Comparison of ENCODE assay signal across 14 cellular contexts in the genomic region with DNA sequence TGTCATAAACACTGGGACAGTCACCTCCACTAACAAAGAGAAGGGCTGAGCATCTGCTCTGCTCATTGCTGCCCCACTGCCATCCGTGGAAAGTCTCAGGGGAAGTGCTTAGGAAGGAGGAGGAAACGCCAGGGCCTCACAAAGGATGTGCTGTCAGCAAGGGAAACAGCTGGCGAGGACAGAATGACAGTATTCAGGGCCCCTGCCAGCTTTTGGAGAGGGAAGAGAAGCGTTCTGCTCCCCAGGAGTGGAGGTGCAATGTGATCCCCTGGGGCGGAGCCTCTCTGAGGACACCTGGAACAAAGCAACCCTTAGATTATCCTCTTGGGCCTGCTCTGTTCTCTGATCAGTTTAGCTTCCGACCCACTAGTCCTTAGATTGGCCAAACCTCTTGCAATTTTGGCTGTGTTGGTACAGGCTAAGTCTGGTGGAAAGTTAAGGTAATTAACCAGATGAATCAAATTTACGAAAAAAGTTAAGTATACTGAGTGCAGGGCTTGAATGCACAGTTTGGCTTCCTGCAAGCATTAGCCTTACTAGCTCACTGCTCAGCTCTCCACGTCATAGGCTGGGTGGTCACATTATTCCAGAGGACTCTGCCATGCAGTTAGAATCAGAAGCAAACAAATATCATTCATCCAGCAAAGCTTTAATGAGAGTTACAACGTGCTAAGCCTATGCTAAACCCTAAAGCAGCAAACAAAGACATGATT.
DNase-seq lines count a peak whose midpoint lies in the region; ATAC-seq and TF ChIP-seq lines count a peak whose summit lies in the region.
"Had no signal": no experiment of that assay in that cellular context is flagged by ENCODE, and none has a peak within 500 bp of the region (broad histone marks: within the 10 kb centered on the region; RNA-seq: fewer than 3 reads in every experiment).

No MANE protein-coding gene starts in this region.

- TF ChIP-seq CTCF in psoas muscle (IDR thresholded peaks at IDR 0.05) (no peak), hepatocyte (IDR thresholded peaks at IDR 0.05; ENCODE audit: poor library complexity) (no peak)

- H3K27me3 ChIP-seq in psoas muscle (ENCODE audit: insufficient read depth in 3 of 3, low read length in 2 of 3) (no peaks in the 10 kb centered on the region), hepatocyte (no peaks in the 10 kb centered on the region)

- H3K4me1 ChIP-seq in psoas muscle (peaks cover 16% of the 10 kb centered on the region), hepatocyte (ENCODE audit: insufficient read depth) (no peaks in the 10 kb centered on the region)

- H3K9me3 ChIP-seq in psoas muscle (no peaks in the 10 kb centered on the region), hepatocyte (ENCODE audit: low read depth) (no peaks in the 10 kb centered on the region)

- no peaks in the 10 kb centered on the region for H3K79me2 ChIP-seq in hepatocyte

- H3K4me2 ChIP-seq in hepatocyte: no peak overlapping the region

- WGBS in psoas muscle, 3 donors: 12 to 17% (median 14%) methylated on average over 9 of the region's 9 CpGs
- 57% methylated on average over 9 of the region's 9 CpGs for WGBS in hepatocyte (ENCODE audit: low lambda C conversion rate, missing lambda C conversion rate)

- H3K27ac ChIP-seq in psoas muscle: peak overlapping the region; percentile 70
- no peak overlapping the region for H3K27ac ChIP-seq in hepatocyte
- H3K27ac ChIP-seq: GM23248 had no signal

- intact Hi-C loops in psoas muscle (cut with DNase I): no loop called here

- no peak overlapping the region for H2AFZ ChIP-seq in hepatocyte
- H2AFZ ChIP-seq: GM23248 had no signal

- no peaks in the 10 kb centered on the region for H4K20me1 ChIP-seq in hepatocyte (ENCODE audit: insufficient read depth, poor library complexity, severe bottlenecking)

- H3K9me2 ChIP-seq in hepatocyte (replicated peaks; ENCODE audit: insufficient read depth): no peaks in the 10 kb centered on the region

- H3K36me3 ChIP-seq in psoas muscle (ENCODE audit: insufficient read depth in 1 of 2, low read depth in 1 of 2) (no peaks in the 10 kb centered on the region), hepatocyte (replicated peaks; ENCODE audit: insufficient read depth, low read depth) (no peaks in the 10 kb centered on the region)

- H3K4me3 ChIP-seq in psoas muscle (no peak overlapping the region), hepatocyte (no peak overlapping the region)
- H3K4me3 ChIP-seq: GM23248 had no signal

- DNase-seq in NCI-H1105 treated with DMSO at 0.1 percent for 48 hours (lab: John Stamatoyannopoulos, UW) (peak; percentile 93), NCI-H524 (lab: John Stamatoyannopoulos, UW) (peak; percentile 97 to 98), globus pallidus (ENCODE audit: low spot score) (peak; percentile 40), psoas muscle (peak; percentile 61 to 66), EL (no peak), hepatocyte (ENCODE audit: low spot score) (no peak)
- DNase-seq: activated naive CD4-positive, alpha-beta T cell treated with anti-CD3 and anti-CD28 coated beads, Interleukin-2, amount 10 ng/mL, durations not matched to agents 7 days and 5 days; CD4-positive, alpha-beta memory T cell; GM23248; NCI-H526 treated with DMSO at 0.1 percent for 48 hours; stimulated activated naive CD8-positive, alpha-beta T cell treated with anti-CD3 and anti-CD28 coated beads, Interleukin-15, Interleukin-2, amounts not matched to agents 100 U/mL and 50 U/mL, for 24 hours; T-cell had no signal

- ATAC-seq in psoas muscle (peak; percentile 88 to 96 (median 95)), GM21447 (IDR thresholded peaks at IDR 0.05; ENCODE audit: unreplicated experiment) (no peak), HG02938 (IDR thresholded peaks at IDR 0.05; ENCODE audit: unreplicated experiment) (no peak)
- ATAC-seq: stimulated activated naive CD8-positive, alpha-beta T cell treated with anti-CD3 and anti-CD28 coated beads, Interleukin-15, Interleukin-2, amounts not matched to agents 100 U/mL and 50 U/mL, for 24 hours; T-cell had no signal

Comparison
In these comparisons a context has a peak if more than half of its experiments do, and no peak if none do; other contexts are left out.
1. DNase-seq: peak in NCI-H1105 treated with DMSO at 0.1 percent for 48 hours (single experiment), NCI-H524 (2 of 2), globus pallidus (single experiment) and psoas muscle (2 of 2); none in EL (single experiment) and hepatocyte (single experiment).
2. ATAC-seq: peak in psoas muscle (4 of 4); none in GM21447 (single experiment) and HG02938 (single experiment).